Comparison of ENCODE assay signal across 10 cellular contexts in genomic region chr3:120763601-120764000, GRCh38. TPM values are rescaled to one million over a fixed set of nuclear protein-coding genes. Genes with fewer than 3 reads are reported as not detected.
DNase-seq lines count a peak whose midpoint lies in the region; ATAC-seq, FAIRE-seq and TF ChIP-seq lines count a peak whose summit lies in the region.
"Had no signal": no experiment of that assay in that cellular context is flagged by ENCODE, and none has a peak within 500 bp of the region (broad histone marks: within the 10 kb centered on the region; RNA-seq: fewer than 3 reads in every experiment).

No MANE protein-coding gene starts in this region.

- H3K27ac Mint-ChIP-seq in activated CD8-positive, alpha-beta T cell treated with anti-CD3 and anti-CD28 coated beads, Interleukin-2, amount 10 ng/mL, durations not matched to agents 7 days and 5 days, result no peak overlapping the region

- CTCF ChIA-PET in activated CD8-positive, alpha-beta T cell treated with anti-CD3 and anti-CD28 coated beads, Interleukin-2, amount 10 ng/mL, durations not matched to agents 7 days and 5 days (lab: Charles Lee), result no interaction called here

- ATAC-seq in GM18498 (IDR thresholded peaks at IDR 0.05; ENCODE audit: unreplicated experiment), result peak; percentile 82
- peak; percentile 66 for ATAC-seq in GM21381 (IDR thresholded peaks at IDR 0.05; ENCODE audit: unreplicated experiment)
- ATAC-seq in HG03039 (IDR thresholded peaks at IDR 0.05; ENCODE audit: unreplicated experiment), result peak; percentile 82
- peak; percentile 64 for ATAC-seq in SK-N-SH treated with all-trans-retinoic acid at 6 μM for 48 hours
- ATAC-seq in activated CD8-positive, alpha-beta T cell treated with anti-CD3 and anti-CD28 coated beads, Interleukin-2, amount 10 ng/mL, durations not matched to agents 7 days and 5 days, result no peak

- H3K4me3 Mint-ChIP-seq in activated CD8-positive, alpha-beta T cell treated with anti-CD3 and anti-CD28 coated beads, Interleukin-2, amount 10 ng/mL, durations not matched to agents 7 days and 5 days, result no peak overlapping the region

- H3K36me3 Mint-ChIP-seq in activated CD8-positive, alpha-beta T cell treated with anti-CD3 and anti-CD28 coated beads, Interleukin-2, amount 10 ng/mL, durations not matched to agents 7 days and 5 days (ENCODE audit: low read depth), result peaks cover 8% of the 10 kb centered on the region

- peaks cover 3% of the 10 kb centered on the region for H3K4me1 Mint-ChIP-seq in activated CD8-positive, alpha-beta T cell treated with anti-CD3 and anti-CD28 coated beads, Interleukin-2, amount 10 ng/mL, durations not matched to agents 7 days and 5 days (ENCODE audit: low read depth)

- TF ChIP-seq CTCF in D721Med (IDR thresholded peaks at IDR 0.05; ENCODE audit: insufficient read depth, missing control alignments), result no peak

- DNase-seq in D721Med (ENCODE audit: insufficient read length, low spot score) (no peak), NCI-H524 (lab: John Stamatoyannopoulos, UW) (no peak)
- DNase-seq in activated CD8-positive, alpha-beta memory T cell treated with anti-CD3 and anti-CD28 coated beads, Interleukin-2, amount 50 U/mL, for 48 hours, result no peak
- no peak for DNase-seq in activated CD8-positive, alpha-beta T cell treated with anti-CD3 and anti-CD28 coated beads, Interleukin-2, amount 10 ng/mL, durations not matched to agents 7 days and 5 days
- DNase-seq: activated naive CD4-positive, alpha-beta T cell treated with anti-CD3 and anti-CD28 coated beads, Interleukin-2, amount 50 U/mL, for 16 hours had no signal

- POLR2A ChIA-PET in activated CD8-positive, alpha-beta T cell treated with anti-CD3 and anti-CD28 coated beads, Interleukin-2, amount 10 ng/mL, durations not matched to agents 7 days and 5 days (lab: Charles Lee), result no interaction called here

- H3K9me3 Mint-ChIP-seq in activated CD8-positive, alpha-beta T cell treated with anti-CD3 and anti-CD28 coated beads, Interleukin-2, amount 10 ng/mL, durations not matched to agents 7 days and 5 days (ENCODE audit: insufficient read depth), result no peaks in the 10 kb centered on the region

- no peaks in the 10 kb centered on the region for H3K27me3 Mint-ChIP-seq in activated CD8-positive, alpha-beta T cell treated with anti-CD3 and anti-CD28 coated beads, Interleukin-2, amount 10 ng/mL, durations not matched to agents 7 days and 5 days (ENCODE audit: low read depth)

- no peak for FAIRE-seq in D721Med (lab: Jason Lieb, UNC)
- FAIRE-seq: endothelial cell of umbilical vein had no signal

TF ChIP-seq in SK-N-SH treated with all-trans-retinoic acid at 6 μM for 48 hours, 23 proteins besides CTCF, POLR2A, EP300 and RAD21:
- no peak for TF ChIP-seq SNAI2 (CRISPR knock-in tag; IDR thresholded peaks at IDR 0.05)
- TF ChIP-seq BACH2 (CRISPR knock-in tag; IDR thresholded peaks at IDR 0.05; ENCODE audit: borderline replicate concordance), result no peak
- no peak for TF ChIP-seq POU6F1 (CRISPR knock-in tag; IDR thresholded peaks at IDR 0.05; ENCODE audit: borderline replicate concordance, low read depth)
- TF ChIP-seq ESRRG (CRISPR knock-in tag; IDR thresholded peaks at IDR 0.05), result no peak
- TF ChIP-seq ZC3H10 (CRISPR knock-in tag; IDR thresholded peaks at IDR 0.05), result no peak
- TF ChIP-seq ISL1 (CRISPR knock-in tag; IDR thresholded peaks at IDR 0.05), result no peak
- TF ChIP-seq RARB (CRISPR knock-in tag; IDR thresholded peaks at IDR 0.05), result no peak
- no peak for TF ChIP-seq OSR1 (CRISPR knock-in tag; IDR thresholded peaks at IDR 0.05)
- no peak for TF ChIP-seq CSDC2 (CRISPR knock-in tag; IDR thresholded peaks at IDR 0.05)
- TF ChIP-seq PATZ1 (CRISPR knock-in tag; IDR thresholded peaks at IDR 0.05; ENCODE audit: borderline replicate concordance), result no peak
- no peak for TF ChIP-seq TOX (CRISPR knock-in tag; IDR thresholded peaks at IDR 0.05; ENCODE audit: borderline replicate concordance)
- no peak for TF ChIP-seq TCF4 (CRISPR knock-in tag; IDR thresholded peaks at IDR 0.05; ENCODE audit: borderline replicate concordance)
- no peak for TF ChIP-seq GLIS3 (CRISPR knock-in tag; IDR thresholded peaks at IDR 0.05)
- TF ChIP-seq PPARA (CRISPR knock-in tag; IDR thresholded peaks at IDR 0.05; ENCODE audit: borderline replicate concordance), result no peak
- TF ChIP-seq ZFP30 (CRISPR knock-in tag; IDR thresholded peaks at IDR 0.05), result no peak
- TF ChIP-seq ZFP3 (CRISPR knock-in tag; IDR thresholded peaks at IDR 0.05), result no peak
- TF ChIP-seq CREB5 (CRISPR knock-in tag; IDR thresholded peaks at IDR 0.05; ENCODE audit: low read depth), result no peak
- no peak for TF ChIP-seq CSRNP3 (CRISPR knock-in tag; IDR thresholded peaks at IDR 0.05)
- no peak for TF ChIP-seq ZNF70 (CRISPR knock-in tag; IDR thresholded peaks at IDR 0.05)

RNA-seq across cellular contexts. Expression of gene GTF2E1, which starts 21.1 kb away (rescaled TPM):
- total RNA-seq in activated CD8-positive, alpha-beta T cell treated with anti-CD3 and anti-CD28 coated beads, Interleukin-2, amount 10 ng/mL, durations not matched to agents 7 days and 5 days, result 10 to 100 TPM; 32.3 to 32.4 TPM

RNA-seq across cellular contexts. Expression of gene RABL3, which starts 21.3 kb away (rescaled TPM):
- 10 to 100 TPM; 24.4 to 25.5 TPM for total RNA-seq in activated CD8-positive, alpha-beta T cell treated with anti-CD3 and anti-CD28 coated beads, Interleukin-2, amount 10 ng/mL, durations not matched to agents 7 days and 5 days
